ENCODE assay signal across 17 cellular contexts in genomic region chr2:235127909-235128308, GRCh38.
A peak's percentile ranks its signal among the peaks of the same experiment; 100 is the strongest.
DNase-seq lines count a peak whose midpoint lies in the region; ATAC-seq and TF ChIP-seq lines count a peak whose summit lies in the region.
"Had no signal": no experiment of that assay in that cellular context is flagged by ENCODE, and none has a peak within 500 bp of the region (broad histone marks: within the 10 kb centered on the region; RNA-seq: fewer than 3 reads in every experiment).

No MANE protein-coding gene starts in this region.

- ATAC-seq in HG03565 (IDR thresholded peaks at IDR 0.05; ENCODE audit: unreplicated experiment), result no peak
- ATAC-seq: CD8-positive, alpha-beta T cell; GM12878 had no signal

- no peaks in the 10 kb centered on the region for H3K9me3 ChIP-seq in HEK293 (ENCODE audit: control insufficient read depth, insufficient read depth, low read depth, low read length)
- H3K9me3 ChIP-seq: Caco-2 had no signal

- POLR2A ChIA-PET in HEK293 (lab: Yijun Ruan, JAX), result interaction anchor here (0.7 kb wide), 1 partner anchor 51 kb away, joined by 4 read pairs; no protein-coding TSS in a partner anchor

- no peaks in the 10 kb centered on the region for H3K4me1 ChIP-seq in HEK293 (ENCODE audit: control insufficient read depth, insufficient read depth, low read length)
- H3K4me1 ChIP-seq: Caco-2 had no signal

- no peak overlapping the region for H3K4me3 ChIP-seq in HEK293 (ENCODE audit: low read depth, low read length)
- H3K4me3 ChIP-seq in choroid plexus epithelial cell (ENCODE audit: low read depth, low read length), result no peak overlapping the region
- H3K4me3 ChIP-seq: GM12878, GM23248 had no signal

- CTCF ChIA-PET in HEK293 (lab: Yijun Ruan, JAX), result interaction anchor here (0.6 to 2.0 kb wide), 4 partner anchors 11 to 584 kb away, joined by 3 to 9 read pairs (median 4); no protein-coding TSS in a partner anchor

- TF ChIP-seq CTCF in HEK293 (tag by site-specific recombination; IDR thresholded peaks at IDR 0.05) (no peak), choroid plexus epithelial cell (conservative IDR thresholded peaks at IDR 0.05; ENCODE audit: low read depth, low read length) (no peak)

- H3K36me3 ChIP-seq in HEK293 (ENCODE audit: control insufficient read depth in 2 of 2, insufficient read depth in 1 of 2, low read length in 2 of 2), result no peaks in the 10 kb centered on the region

- DNase-seq in SK-MEL-5 (ENCODE audit: low read depth, low spot score) (peak; percentile 22), choroid plexus epithelial cell (ENCODE audit: low read depth) (peak; percentile 16), retina (no peak), NCI-H1417 (lab: John Stamatoyannopoulos, UW) (no peak)
- DNase-seq: Caco-2; CD4-positive, CD25-positive, alpha-beta regulatory T cell; CD8-positive, alpha-beta T cell; DMS 273 treated with DMSO at 0.1 percent for 48 hours; DMS79; EL; GDM1; GM23248; H9 had no signal

- in situ Hi-C loops in SK-MEL-5 (cut with HindIII; ENCODE audit: low pct_unique_long_range_greater_than_20kb, low sequenced_read_pairs), result no loop called here

- H3K27ac ChIP-seq in HEK293 (ENCODE audit: extremely low read depth, low read depth, low read length), result no peak overlapping the region
- H3K27ac ChIP-seq: C4-2B, GM23248 had no signal

TF ChIP-seq in HEK293, 187 proteins besides CTCF, POLR2A, EP300 and RAD21:
- TF ChIP-seq SCRT1 (tag by site-specific recombination; IDR thresholded peaks at IDR 0.05; ENCODE audit: borderline replicate concordance) (no peak), ZFHX2 (tag by site-specific recombination; conservative IDR thresholded peaks at IDR 0.05) (peak; percentile 57), ZNF280D (tag by site-specific recombination; IDR thresholded peaks at IDR 0.05) (no peak), ZNF639 (tag by site-specific recombination; IDR thresholded peaks at IDR 0.05) (no peak), ZNF391 (tag by site-specific recombination; IDR thresholded peaks at IDR 0.05; ENCODE audit: borderline replicate concordance, low read depth) (no peak), ZNF660 (tag by site-specific recombination; IDR thresholded peaks at IDR 0.05) (no peak), KLF16 (tag by site-specific recombination; IDR thresholded peaks at IDR 0.05) (no peak), EGR2 (tag by site-specific recombination; IDR thresholded peaks at IDR 0.05; ENCODE audit: low read depth) (peak; percentile 49; the same call in 1 of the 2 replicates), ZNF433 (tag by site-specific recombination; IDR thresholded peaks at IDR 0.05; ENCODE audit: low read depth) (no peak), GLIS2 (tag by site-specific recombination; IDR thresholded peaks at IDR 0.05) (no peak), ZNF211 (tag by site-specific recombination; IDR thresholded peaks at IDR 0.05; ENCODE audit: low read depth) (no peak), ZNF239 (tag by site-specific recombination; IDR thresholded peaks at IDR 0.05) (no peak), OVOL3 (tag by site-specific recombination; IDR thresholded peaks at IDR 0.05) (no peak), ZNF521 (tag by site-specific recombination; IDR thresholded peaks at IDR 0.05) (no peak)

Comparison
In these comparisons a context has a peak if more than half of its experiments do, and no peak if none do; other contexts are left out.
1. DNase-seq: peak in SK-MEL-5 (single experiment) and choroid plexus epithelial cell (single experiment); none in retina (single experiment) and NCI-H1417 (0 of 3).